In the genomic region with DNA sequence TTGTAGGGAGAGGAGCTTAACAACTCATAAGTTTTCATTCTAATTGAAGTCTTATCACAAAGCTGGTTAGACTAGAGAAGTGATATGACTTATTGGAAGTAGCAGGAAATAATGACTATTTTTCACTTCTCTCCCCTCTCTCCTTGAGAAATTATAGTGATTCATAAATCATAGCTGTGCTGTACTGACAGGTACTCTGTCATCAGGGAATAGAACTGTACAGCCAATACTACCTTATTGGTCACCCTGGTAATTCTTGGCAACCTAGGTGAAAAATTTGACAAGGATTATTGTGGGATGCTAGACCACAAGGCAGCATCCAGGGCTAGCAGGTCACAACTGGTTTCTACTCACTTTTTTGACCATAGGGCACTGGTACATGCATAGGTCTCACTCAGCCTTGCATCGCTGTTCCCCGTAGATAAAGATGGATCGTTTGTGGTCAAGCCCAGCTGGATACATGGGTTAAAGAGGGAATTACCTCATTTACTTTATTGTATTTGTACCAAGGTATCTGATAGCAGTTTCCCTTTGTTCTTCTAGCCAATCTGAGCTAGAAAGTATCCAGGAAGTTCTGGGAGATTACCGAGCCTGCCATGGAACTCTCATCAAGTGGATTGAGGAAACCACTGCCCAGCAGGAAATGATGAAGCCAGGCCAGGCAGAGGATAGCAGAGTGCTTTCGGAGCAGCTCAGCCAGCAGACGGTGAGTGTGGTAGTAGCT, we compare ENCODE assay signal across 1 cellular context.
TF ChIP-seq lines count a peak whose summit lies in the region.

No MANE protein-coding gene starts in this region.

TF ChIP-seq in endothelial cell of umbilical vein, 7 proteins besides CTCF, POLR2A, EP300 and RAD21:
- no peak for TF ChIP-seq MYC (IDR thresholded peaks at IDR 0.05; ENCODE audit: low read depth, low read length)
- peak; percentile 48 for TF ChIP-seq POLR2AphosphoS5 (IDR thresholded peaks at IDR 0.05; ENCODE audit: insufficient read depth, low read depth, low read length)
- TF ChIP-seq, protein P1, sequence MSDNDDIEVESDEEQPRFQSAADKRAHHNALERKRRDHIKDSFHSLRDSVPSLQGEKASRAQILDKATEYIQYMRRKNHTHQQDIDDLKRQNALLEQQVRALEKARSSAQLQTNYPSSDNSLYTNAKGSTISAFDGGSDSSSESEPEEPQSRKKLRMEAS (IDR thresholded peaks at IDR 0.05; ENCODE audit: insufficient read depth, insufficient read length) = no peak
- TF ChIP-seq JUN (IDR thresholded peaks at IDR 0.05; ENCODE audit: borderline replicate concordance, insufficient read depth, insufficient read length, low read depth) = peak; percentile 45
- TF ChIP-seq FOS (IDR thresholded peaks at IDR 0.05; ENCODE audit: borderline replicate concordance, insufficient read depth, low read length) = peak; percentile 70
- TF ChIP-seq EZH2 (IDR thresholded peaks at IDR 0.05; ENCODE audit: borderline replicate concordance, low read depth, low read length, severe bottlenecking) = no peak
- TF ChIP-seq GATA2 (IDR thresholded peaks at IDR 0.05; ENCODE audit: insufficient read depth, insufficient read length, low read depth, low read length) = peak; percentile 74
